8 cellular contexts compared by ENCODE assay signal in genomic region chr17:78358538-78359215, GRCh38. TPM values are rescaled to one million over a fixed set of nuclear protein-coding genes. Genes with fewer than 3 reads are reported as not detected.
A peak's percentile ranks its signal among the peaks of the same experiment; 100 is the strongest.
DNase-seq lines count a peak whose midpoint lies in the region; TF ChIP-seq lines count a peak whose summit lies in the region.

No MANE protein-coding gene starts in this region.

- peak; percentile 53 for DNase-seq in activated CD4-positive, CD25-positive, alpha-beta regulatory T cell treated with anti-CD3 and anti-CD28 coated beads, Interleukin-2, amount 50 U/mL, for 72 hours
- DNase-seq in activated CD4-positive, CD25-positive, alpha-beta regulatory T cell (lab: John Stamatoyannopoulos, UW): no peak
- no peak for DNase-seq in activated naive CD8-positive, alpha-beta T cell treated with anti-CD3 and anti-CD28 coated beads for 36 hours
- DNase-seq in spleen (no peak), NCI-H146 treated with DMSO at 0.1 percent for 48 hours (lab: John Stamatoyannopoulos, UW; ENCODE audit: unreplicated experiment) (no peak), cerebellar cortex (ENCODE audit: low spot score) (no peak), hepatic stellate cell (ENCODE audit: low spot score) (no peak)

- H3K27ac ChIP-seq in spleen: peak overlapping the region; percentile 85 to 98 (median 96)

- no peak for TF ChIP-seq CTCF in spleen (IDR thresholded peaks at IDR 0.05 in 8 of 11, conservative IDR thresholded peaks at IDR 0.05 in 3 of 11)

- peaks cover 49% of the 10 kb centered on the region for H3K4me1 Mint-ChIP-seq in activated naive CD8-positive, alpha-beta T cell treated with anti-CD3 and anti-CD28 coated beads for 36 hours

- peak overlapping the region; percentile 8 for H3K27ac Mint-ChIP-seq in activated naive CD8-positive, alpha-beta T cell treated with anti-CD3 and anti-CD28 coated beads for 36 hours

- H3K36me3 Mint-ChIP-seq in activated naive CD8-positive, alpha-beta T cell treated with anti-CD3 and anti-CD28 coated beads for 36 hours: peaks cover 23% of the 10 kb centered on the region

- peak overlapping the region; percentile 81 for H3K4me3 Mint-ChIP-seq in activated naive CD8-positive, alpha-beta T cell treated with anti-CD3 and anti-CD28 coated beads for 36 hours

- H3K4me3 ChIP-seq in iPS-18c (ENCODE audit: insufficient read depth, low read depth, low read length): peak overlapping the region; percentile 80
- peak overlapping the region; percentile 58 to 98 (median 89) for H3K4me3 ChIP-seq in spleen

- WGBS in spleen, 5 donors: 29 to 84% (median 32%) methylated on average over 19 to 59 of the region's 59 CpGs

- intact Hi-C loops in spleen (cut with DNase I; ENCODE audit: low total_unique reads): no loop called here

- TF ChIP-seq POLR2A in spleen (IDR thresholded peaks at IDR 0.05): no peak

- no peaks in the 10 kb centered on the region for H3K9me3 Mint-ChIP-seq in activated naive CD8-positive, alpha-beta T cell treated with anti-CD3 and anti-CD28 coated beads for 36 hours

- peaks cover 0 to 19% (median 0%) of the 10 kb centered on the region in 7 donors for H3K27me3 ChIP-seq in spleen (replicated peaks in 1 of 7)

- H3K27me3 Mint-ChIP-seq in activated naive CD8-positive, alpha-beta T cell treated with anti-CD3 and anti-CD28 coated beads for 36 hours: peaks cover 7% of the 10 kb centered on the region

- peaks cover 38 to 76% (median 72%) of the 10 kb centered on the region in 6 donors for H3K4me1 ChIP-seq in spleen

- H3K9me3 ChIP-seq in iPS-18c (ENCODE audit: control insufficient read depth, insufficient read depth, low read length) (peaks cover 2% of the 10 kb centered on the region), spleen (no peaks in the 10 kb centered on the region)

- peaks cover 0 to 35% (median 25%) of the 10 kb centered on the region in 6 donors for H3K36me3 ChIP-seq in spleen

RNA-seq across cellular contexts. Expression of gene SOCS3, which starts 1.2 kb away (rescaled TPM):
- 10 to 100 TPM; 16.6 to 17.9 TPM for total RNA-seq in activated naive CD8-positive, alpha-beta T cell treated with anti-CD3 and anti-CD28 coated beads for 36 hours
- 100 to 1,000 TPM in 4 of 7 donors, 10 to 100 TPM in 3; 21.4 to 164 (median 103) TPM for total RNA-seq in spleen
- 10 to 100 TPM; 10.7 to 22.2 (median 12.2) TPM for polyA plus RNA-seq in spleen

RNA-seq across cellular contexts. Expression of gene PGS1, which starts 19.8 kb away (rescaled TPM):
- total RNA-seq in activated naive CD8-positive, alpha-beta T cell treated with anti-CD3 and anti-CD28 coated beads for 36 hours: 10 to 100 TPM; 39.1 to 43.7 TPM
- 100 to 1,000 TPM in 6 of 7 donors, 10 to 100 TPM in 1; 60.1 to 217 (median 112) TPM for total RNA-seq in spleen
- polyA plus RNA-seq in spleen: 10 to 100 TPM; 20.0 to 34.7 (median 20.5) TPM
